Comparison of ENCODE assay signal across 8 cellular contexts in the genomic region with DNA sequence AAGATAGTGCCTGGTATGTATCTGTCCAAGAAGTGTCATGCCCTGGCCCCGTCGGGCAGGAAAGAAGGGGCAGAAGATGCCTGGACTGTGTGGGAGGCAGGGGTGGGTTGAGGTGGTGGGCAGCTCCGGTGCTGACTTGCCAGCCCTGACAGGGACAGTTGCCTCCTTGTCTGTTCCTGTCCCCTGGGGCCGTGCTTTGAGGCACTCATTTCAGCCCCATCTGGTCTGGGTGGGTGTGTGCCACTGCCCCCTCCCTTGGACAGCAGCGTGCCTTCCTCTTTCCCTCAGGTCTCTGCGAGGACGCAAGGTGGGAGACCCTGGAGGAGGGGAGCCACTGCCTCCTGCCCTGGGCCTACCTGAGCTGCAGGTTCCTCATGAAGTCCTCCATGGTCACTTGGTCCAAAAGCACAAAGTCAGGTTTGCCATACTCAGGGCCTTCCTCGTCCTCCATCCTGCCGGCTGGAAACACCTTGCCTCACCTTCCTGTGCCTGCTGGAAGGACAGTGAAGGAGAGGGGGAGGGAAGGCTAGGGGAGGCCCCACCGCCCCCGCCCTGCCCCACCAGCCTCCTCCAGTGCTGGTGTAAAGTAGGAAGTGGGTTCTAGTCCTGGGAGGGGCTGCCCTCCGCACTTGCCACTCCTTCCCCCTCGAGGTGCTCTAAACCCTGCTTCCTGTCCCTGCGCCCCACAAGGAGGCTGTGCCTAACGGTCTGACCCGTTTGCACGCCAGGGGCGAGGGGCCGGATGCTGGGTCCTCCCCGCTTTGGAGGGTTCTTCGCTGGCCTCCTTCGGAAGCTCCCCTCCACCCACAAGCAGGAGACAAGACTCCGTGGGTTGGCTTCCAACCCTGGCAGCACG. TPM values are rescaled to one million over a fixed set of nuclear protein-coding genes. Genes with fewer than 3 reads are reported as not detected.
A peak's percentile ranks its signal among the peaks of the same experiment; 100 is the strongest.
DNase-seq lines count a peak whose midpoint lies in the region; ATAC-seq, FAIRE-seq and TF ChIP-seq lines count a peak whose summit lies in the region.

A gene (minus strand): TSS at position 505 of the 856 bp plus-strand sequence. CDS start 54 bp downstream, at position 451.

- H3K4me3 ChIP-seq in BLaER1, result peak within 1 kb of the TSS; percentile 68
- no peak within 1 kb of the TSS for H3K4me3 ChIP-seq in WERI-Rb-1 (ENCODE audit: low read depth, low read length)

- H4K20me1 ChIP-seq in BLaER1, result peaks cover 27% of the 10 kb centered on the region

- POLR2A ChIA-PET in activated CD8-positive, alpha-beta T cell treated with anti-CD3 and anti-CD28 coated beads, Interleukin-2, amount 10 ng/mL, durations not matched to agents 7 days and 5 days (lab: Charles Lee), result interaction anchor here (0.6 to 13.9 kb wide), 20 partner anchors 8 to 359 kb away, joined by 3 to 234 read pairs (median 8); a partner anchor contains a TSS

- no peak for TF ChIP-seq CTCF in WERI-Rb-1 (IDR thresholded peaks at IDR 0.05; ENCODE audit: low read depth, low read length)

- H3K27ac ChIP-seq in BLaER1 (peak within 1 kb of the TSS; percentile 88), WERI-Rb-1 (no peak within 1 kb of the TSS)

- H3K4me1 Mint-ChIP-seq in activated CD8-positive, alpha-beta T cell treated with anti-CD3 and anti-CD28 coated beads, Interleukin-2, amount 10 ng/mL, durations not matched to agents 7 days and 5 days (ENCODE audit: low read depth), result peaks cover 76% of the 10 kb centered on the region

- peak within 1 kb of the TSS; percentile 98 for H3K27ac Mint-ChIP-seq in activated CD8-positive, alpha-beta T cell treated with anti-CD3 and anti-CD28 coated beads, Interleukin-2, amount 10 ng/mL, durations not matched to agents 7 days and 5 days

- ATAC-seq in GM21390 (IDR thresholded peaks at IDR 0.05; ENCODE audit: unreplicated experiment), result peak; percentile 55
- ATAC-seq in activated CD8-positive, alpha-beta T cell treated with anti-CD3 and anti-CD28 coated beads, Interleukin-2, amount 10 ng/mL, durations not matched to agents 7 days and 5 days, result peak; percentile 82
- peak; percentile 42 for ATAC-seq in Right ventricle myocardium superior (ENCODE audit: poor library complexity)

- peak within 1 kb of the TSS; percentile 78 for H3K9ac ChIP-seq in BLaER1

- H3K4me2 ChIP-seq in BLaER1, result peak within 1 kb of the TSS; percentile 98

- H3K9me3 ChIP-seq in BLaER1, result no peaks in the 10 kb centered on the region
- H3K9me3 ChIP-seq in WERI-Rb-1 (ENCODE audit: severe bottlenecking), result no peaks in the 10 kb centered on the region

- peak; percentile 99 for DNase-seq in KBM-7
- DNase-seq in activated CD8-positive, alpha-beta T cell treated with anti-CD3 and anti-CD28 coated beads, Interleukin-2, amount 10 ng/mL, durations not matched to agents 7 days and 5 days, result peak; percentile 97
- peak; percentile 68 for DNase-seq in Right ventricle myocardium superior
- DNase-seq in stimulated activated CD4-positive, alpha-beta T cell treated with anti-CD3 and anti-CD28 coated beads, Interleukin-4, amount 100 ng/mL, for 24 hours, result peak; percentile 83
- no peak for DNase-seq in RCC 7860 (ENCODE audit: low spot score)
- DNase-seq in WERI-Rb-1, result no peak

- in situ Hi-C loops in KBM-7 (cut with MboI; ENCODE audit: low pct_unique_long_range_greater_than_20kb, low sequenced_read_pairs), result no loop called here

- intact Hi-C loops in Right ventricle myocardium superior (cut with DNase I), result no loop called here

- peaks cover 85% of the 10 kb centered on the region for H3K36me3 Mint-ChIP-seq in activated CD8-positive, alpha-beta T cell treated with anti-CD3 and anti-CD28 coated beads, Interleukin-2, amount 10 ng/mL, durations not matched to agents 7 days and 5 days (ENCODE audit: low read depth)

- H3K27me3 ChIP-seq in BLaER1, result no peaks in the 10 kb centered on the region
- H3K27me3 ChIP-seq in WERI-Rb-1 (ENCODE audit: insufficient read depth, low read depth, severe bottlenecking), result no peaks in the 10 kb centered on the region

- no peaks in the 10 kb centered on the region for H3K9me3 Mint-ChIP-seq in activated CD8-positive, alpha-beta T cell treated with anti-CD3 and anti-CD28 coated beads, Interleukin-2, amount 10 ng/mL, durations not matched to agents 7 days and 5 days (ENCODE audit: insufficient read depth)

- CTCF ChIA-PET in activated CD8-positive, alpha-beta T cell treated with anti-CD3 and anti-CD28 coated beads, Interleukin-2, amount 10 ng/mL, durations not matched to agents 7 days and 5 days (lab: Charles Lee), result interaction anchor here (0.7 to 4.6 kb wide), 10 partner anchors 12 to 157 kb away, joined by 3 to 42 read pairs (median 6); a partner anchor contains a TSS

- H3K4me1 ChIP-seq in BLaER1, result peaks cover 99% of the 10 kb centered on the region

- no peak for FAIRE-seq in RCC 7860 (lab: Jason Lieb, UNC)

- no peaks in the 10 kb centered on the region for H3K27me3 Mint-ChIP-seq in activated CD8-positive, alpha-beta T cell treated with anti-CD3 and anti-CD28 coated beads, Interleukin-2, amount 10 ng/mL, durations not matched to agents 7 days and 5 days (ENCODE audit: low read depth)

- H3K36me3 ChIP-seq in BLaER1, result peaks cover 62% of the 10 kb centered on the region
- peaks cover 39% of the 10 kb centered on the region for H3K36me3 ChIP-seq in WERI-Rb-1

- H3K4me3 Mint-ChIP-seq in activated CD8-positive, alpha-beta T cell treated with anti-CD3 and anti-CD28 coated beads, Interleukin-2, amount 10 ng/mL, durations not matched to agents 7 days and 5 days, result peak within 1 kb of the TSS; percentile 95

RNA-seq across cellular contexts. Expression of the gene that starts here (rescaled TPM):
- 100 to 1,000 TPM; 435 to 453 TPM for total RNA-seq in activated CD8-positive, alpha-beta T cell treated with anti-CD3 and anti-CD28 coated beads, Interleukin-2, amount 10 ng/mL, durations not matched to agents 7 days and 5 days
- total RNA-seq in Right ventricle myocardium superior, result 0.97 TPM

Comparison
In these comparisons a context has a peak if more than half of its experiments do, and no peak if none do; other contexts are left out.
1. RNA of the gene that starts here (total RNA-seq): 435 to 453 TPM in activated CD8-positive, alpha-beta T cell treated with anti-CD3 and anti-CD28 coated beads, Interleukin-2, amount 10 ng/mL, durations not matched to agents 7 days and 5 days; 0.97 TPM in Right ventricle myocardium superior (single experiment); every median in the first group is over 100 times any median in the second.
2. Peak in DNase-seq and ATAC-seq in Right ventricle myocardium superior; RNA of the gene not detected or under 1 TPM.
3. DNase-seq: peak in KBM-7 (single experiment), activated CD8-positive, alpha-beta T cell treated with anti-CD3 and anti-CD28 coated beads, Interleukin-2, amount 10 ng/mL, durations not matched to agents 7 days and 5 days (single experiment) and stimulated activated CD4-positive, alpha-beta T cell treated with anti-CD3 and anti-CD28 coated beads, Interleukin-4, amount 100 ng/mL, for 24 hours (single experiment); none in RCC 7860 (single experiment) and WERI-Rb-1 (single experiment).
4. Peak in every context shown above with its lines, with median percentiles within 50 percentile points of each other: ATAC-seq.